In the genomic region with DNA sequence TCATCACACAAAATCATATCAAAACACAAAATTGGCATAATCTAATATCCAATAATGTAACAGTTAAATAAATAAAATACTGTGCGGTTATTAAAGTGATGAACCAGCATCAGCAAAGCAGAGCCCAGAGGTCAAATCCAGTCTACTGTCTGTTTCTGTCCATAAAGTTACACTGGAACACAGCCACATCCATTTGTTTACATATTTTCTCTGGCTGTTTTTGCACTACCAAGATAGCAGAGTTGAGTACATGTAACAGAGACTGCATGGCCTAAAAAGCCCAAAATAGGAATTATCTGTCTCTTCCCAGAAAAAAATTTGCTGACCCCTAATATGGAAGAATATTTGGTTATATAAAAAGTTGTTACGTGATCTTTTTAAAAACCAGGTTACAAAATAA, we compare ENCODE assay signal across 1 cellular context.
TF ChIP-seq lines count a peak whose summit lies in the region.

No MANE protein-coding gene starts in this region.

TF ChIP-seq in liver, 16 proteins besides CTCF, POLR2A, EP300 and RAD21 (continued from another document):
- TF ChIP-seq, protein P1, sequence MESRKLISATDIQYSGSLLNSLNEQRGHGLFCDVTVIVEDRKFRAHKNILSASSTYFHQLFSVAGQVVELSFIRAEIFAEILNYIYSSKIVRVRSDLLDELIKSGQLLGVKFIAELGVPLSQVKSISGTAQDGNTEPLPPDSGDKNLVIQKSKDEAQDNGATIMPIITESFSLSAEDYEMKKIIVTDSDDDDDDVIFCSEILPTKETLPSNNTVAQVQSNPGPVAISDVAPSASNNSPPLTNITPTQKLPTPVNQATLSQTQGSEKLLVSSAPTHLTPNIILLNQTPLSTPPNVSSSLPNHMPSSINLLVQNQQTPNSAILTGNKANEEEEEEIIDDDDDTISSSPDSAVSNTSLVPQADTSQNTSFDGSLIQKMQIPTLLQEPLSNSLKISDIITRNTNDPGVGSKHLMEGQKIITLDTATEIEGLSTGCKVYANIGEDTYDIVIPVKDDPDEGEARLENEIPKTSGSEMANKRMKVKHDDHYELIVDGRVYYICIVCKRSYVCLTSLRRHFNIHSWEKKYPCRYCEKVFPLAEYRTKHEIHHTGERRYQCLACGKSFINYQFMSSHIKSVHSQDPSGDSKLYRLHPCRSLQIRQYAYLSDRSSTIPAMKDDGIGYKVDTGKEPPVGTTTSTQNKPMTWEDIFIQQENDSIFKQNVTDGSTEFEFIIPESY (IDR thresholded peaks at IDR 0.05) = no peak
- peak; percentile 54 for TF ChIP-seq SP1 (IDR thresholded peaks at IDR 0.05)
